16 cellular contexts compared by ENCODE assay signal in the genomic region with DNA sequence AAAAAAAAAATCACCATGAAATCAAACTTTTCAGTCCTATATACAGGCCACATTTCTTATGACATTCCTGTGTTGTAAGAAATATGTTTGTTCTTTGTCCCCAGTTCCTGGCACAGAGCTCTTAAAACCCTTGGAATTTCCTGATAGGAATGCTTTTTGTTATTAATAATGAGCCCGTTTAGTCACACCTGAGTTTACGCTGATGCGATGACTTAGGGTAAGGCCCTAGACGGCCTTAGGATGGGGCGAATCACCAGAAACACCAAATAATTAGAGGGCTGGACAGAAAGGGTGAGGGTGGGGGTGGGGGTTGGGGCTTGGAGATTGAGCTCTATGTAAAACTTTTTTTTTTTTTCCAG. TPM values are rescaled to one million over a fixed set of nuclear protein-coding genes. Genes with fewer than 3 reads are reported as not detected.
A peak's percentile ranks its signal among the peaks of the same experiment; 100 is the strongest.
DNase-seq lines count a peak whose midpoint lies in the region; ATAC-seq and TF ChIP-seq lines count a peak whose summit lies in the region.
"Had no signal": no experiment of that assay in that cellular context is flagged by ENCODE, and none has a peak within 500 bp of the region (broad histone marks: within the 10 kb centered on the region; RNA-seq: fewer than 3 reads in every experiment).

No MANE protein-coding gene starts in this region.

- no peak overlapping the region for H3K9ac ChIP-seq in MM.1S (ENCODE audit: low read length)

- H3F3A ChIP-seq in MM.1S (ENCODE audit: insufficient read depth, low read length) = no peaks in the 10 kb centered on the region

- TF ChIP-seq CTCF in Caco-2 (IDR thresholded peaks at IDR 0.05; ENCODE audit: insufficient read depth in 1 of 2, low read depth in 1 of 2, low read length in 1 of 2, severe bottlenecking in 1 of 2, unreplicated experiment in 1 of 2) = no peak
- TF ChIP-seq CTCF in fibroblast of pulmonary artery (IDR thresholded peaks at IDR 0.05; ENCODE audit: low read length, missing control alignments) = no peak
- TF ChIP-seq CTCF in gastrocnemius medialis (IDR thresholded peaks at IDR 0.05 in 4 of 5, conservative IDR thresholded peaks at IDR 0.05 in 1 of 5) = no peak
- TF ChIP-seq CTCF in MM.1S (IDR thresholded peaks at IDR 0.05; ENCODE audit: low read length) = no peak

- BruUV-seq in Caco-2 (replicated peaks; lab: Mats Ljungman, UMichigan) = no TSS peak

- H3K36me3 Mint-ChIP-seq in Caco-2 (ENCODE audit: insufficient read depth, unreplicated experiment) = peaks cover 5% of the 10 kb centered on the region
- H3K36me3 Mint-ChIP-seq in activated CD4-positive, alpha-beta memory T cell treated with anti-CD3 and anti-CD28 coated beads, Interleukin-2, amount 10 ng/mL, durations not matched to agents 7 days and 5 days (ENCODE audit: low read depth) = no peaks in the 10 kb centered on the region
- H3K36me3 Mint-ChIP-seq: activated naive CD8-positive, alpha-beta T cell treated with anti-CD3 and anti-CD28 coated beads, Interleukin-2, amount 10 ng/mL, durations not matched to agents 7 days and 5 days had no signal

- peak overlapping the region; percentile 70 for H3K27ac ChIP-seq in SJCRH30
- peak overlapping the region; percentile 58 to 95 (median 88) for H3K27ac ChIP-seq in gastrocnemius medialis
- no peak overlapping the region for H3K27ac ChIP-seq in MM.1S (ENCODE audit: low read length)

- H3K27me3 Mint-ChIP-seq in Caco-2 (ENCODE audit: insufficient read depth, unreplicated experiment) = no peaks in the 10 kb centered on the region
- H3K27me3 Mint-ChIP-seq in activated CD4-positive, alpha-beta memory T cell treated with anti-CD3 and anti-CD28 coated beads, Interleukin-2, amount 10 ng/mL, durations not matched to agents 7 days and 5 days = peaks cover 10% of the 10 kb centered on the region

- intact Hi-C loops in Caco-2 (cut with micrococcal nuclease; ENCODE audit: unreplicated experiment) = loop anchor here (1.0 kb wide), 1 partner anchor 41 kb away; no protein-coding TSS in a partner anchor
- intact Hi-C loops in gastrocnemius medialis (cut with DNase I; ENCODE audit: low total_unique reads) = no loop called here

- H3K9me3 ChIP-seq in Caco-2 (no peaks in the 10 kb centered on the region), SJCRH30 (replicated peaks) (no peaks in the 10 kb centered on the region), gastrocnemius medialis (no peaks in the 10 kb centered on the region), MM.1S (replicated peaks; ENCODE audit: insufficient read depth, low read length) (no peaks in the 10 kb centered on the region)
- H3K9me3 ChIP-seq: HAP-1 had no signal

- H3K27ac Mint-ChIP-seq in Caco-2 (ENCODE audit: unreplicated experiment) = peak overlapping the region; percentile 49
- no peak overlapping the region for H3K27ac Mint-ChIP-seq in activated CD4-positive, alpha-beta memory T cell treated with anti-CD3 and anti-CD28 coated beads, Interleukin-2, amount 10 ng/mL, durations not matched to agents 7 days and 5 days
- H3K27ac Mint-ChIP-seq: activated naive CD8-positive, alpha-beta T cell treated with anti-CD3 and anti-CD28 coated beads, Interleukin-2, amount 10 ng/mL, durations not matched to agents 7 days and 5 days had no signal

- H3K4me3 ChIP-seq in Caco-2 (ENCODE audit: low read depth, low read length) (no peak overlapping the region), SJCRH30 (no peak overlapping the region), fibroblast of pulmonary artery (replicated peaks; ENCODE audit: low read depth, low read length) (no peak overlapping the region), gastrocnemius medialis (no peak overlapping the region), MM.1S (ENCODE audit: low read length) (no peak overlapping the region)
- H3K4me3 ChIP-seq: HAP-1 had no signal

- no peak for TF ChIP-seq POLR2A in gastrocnemius medialis (IDR thresholded peaks at IDR 0.05)

- no peaks in the 10 kb centered on the region for H3K9me2 ChIP-seq in MM.1S (replicated peaks; ENCODE audit: insufficient read depth, low read length)

- H3K36me3 ChIP-seq in Caco-2 (ENCODE audit: control insufficient read depth, insufficient read depth, low read length) (no peaks in the 10 kb centered on the region), SJCRH30 (no peaks in the 10 kb centered on the region), gastrocnemius medialis (no peaks in the 10 kb centered on the region), MM.1S (replicated peaks; ENCODE audit: insufficient read depth, low read length) (no peaks in the 10 kb centered on the region)
- H3K36me3 ChIP-seq: HAP-1 had no signal

- H3K4me2 ChIP-seq in MM.1S (ENCODE audit: low read depth, low read length) = no peak overlapping the region

- in situ Hi-C loops in gastrocnemius medialis (cut with MboI; ENCODE audit: low sequenced_read_pairs in 4 of 4) = no loop called here

- CTCF ChIA-PET in Caco-2 (lab: Charles Lee) = interaction anchor here (0.7 to 2.3 kb wide), 8 partner anchors 18 to 60 kb away, joined by 3 to 15 read pairs (median 4); partner anchors contain the start of gene TSPAN15
- CTCF ChIA-PET in activated CD4-positive, alpha-beta memory T cell treated with anti-CD3 and anti-CD28 coated beads, Interleukin-2, amount 10 ng/mL, durations not matched to agents 7 days and 5 days (lab: Charles Lee) = interaction anchor here (0.8 to 1.5 kb wide), 3 partner anchors 16 to 37 kb away, joined by 3 to 5 read pairs (median 4); no protein-coding TSS in a partner anchor

- H2AFZ ChIP-seq in MM.1S (ENCODE audit: low read length) = no peak overlapping the region

- no peaks in the 10 kb centered on the region for H4K20me1 ChIP-seq in MM.1S (ENCODE audit: insufficient read depth, low read length)

- H3K9me3 Mint-ChIP-seq in Caco-2 (ENCODE audit: unreplicated experiment) = no peaks in the 10 kb centered on the region
- no peaks in the 10 kb centered on the region for H3K9me3 Mint-ChIP-seq in activated CD4-positive, alpha-beta memory T cell treated with anti-CD3 and anti-CD28 coated beads, Interleukin-2, amount 10 ng/mL, durations not matched to agents 7 days and 5 days
- H3K9me3 Mint-ChIP-seq: activated naive CD8-positive, alpha-beta T cell treated with anti-CD3 and anti-CD28 coated beads, Interleukin-2, amount 10 ng/mL, durations not matched to agents 7 days and 5 days; neural crest cell had no signal

- POLR2A ChIA-PET in Caco-2 (lab: Charles Lee) = interaction anchor here (1.2 to 1.7 kb wide), 2 partner anchors 18 to 22 kb away, joined by 3 to 10 read pairs; no protein-coding TSS in a partner anchor
- POLR2A ChIA-PET in activated CD4-positive, alpha-beta memory T cell treated with anti-CD3 and anti-CD28 coated beads, Interleukin-2, amount 10 ng/mL, durations not matched to agents 7 days and 5 days (lab: Charles Lee) = no interaction called here

- no peak overlapping the region for H3K4me3 Mint-ChIP-seq in Caco-2 (ENCODE audit: unreplicated experiment)
- H3K4me3 Mint-ChIP-seq in activated CD4-positive, alpha-beta memory T cell treated with anti-CD3 and anti-CD28 coated beads, Interleukin-2, amount 10 ng/mL, durations not matched to agents 7 days and 5 days = no peak overlapping the region
- H3K4me3 Mint-ChIP-seq: activated naive CD8-positive, alpha-beta T cell treated with anti-CD3 and anti-CD28 coated beads, Interleukin-2, amount 10 ng/mL, durations not matched to agents 7 days and 5 days; neural crest cell had no signal

- H3K27me3 ChIP-seq in Caco-2 (replicated peaks; ENCODE audit: control insufficient read depth, insufficient read depth, low read length) (no peaks in the 10 kb centered on the region), SJCRH30 (no peaks in the 10 kb centered on the region), gastrocnemius medialis (no peaks in the 10 kb centered on the region), MM.1S (replicated peaks; ENCODE audit: insufficient read depth, low read length) (no peaks in the 10 kb centered on the region)

- H3K79me2 ChIP-seq in MM.1S (ENCODE audit: low read length) = no peaks in the 10 kb centered on the region

- H3K4me1 ChIP-seq in Caco-2 (peaks cover 28% of the 10 kb centered on the region), SJCRH30 (peaks cover 51% of the 10 kb centered on the region), gastrocnemius medialis (peaks cover 65 to 85% of the 10 kb centered on the region in 2 donors), MM.1S (ENCODE audit: low read length) (no peaks in the 10 kb centered on the region)
- H3K4me1 ChIP-seq: HAP-1 had no signal

- ATAC-seq in gastrocnemius medialis = no peak
- ATAC-seq in HG02981 (IDR thresholded peaks at IDR 0.05; ENCODE audit: unreplicated experiment) = no peak
- no peak for ATAC-seq in GM21529 (IDR thresholded peaks at IDR 0.05; ENCODE audit: unreplicated experiment)

- peaks cover 9% of the 10 kb centered on the region for H3K4me1 Mint-ChIP-seq in Caco-2 (ENCODE audit: low read depth, unreplicated experiment)
- peaks cover 63% of the 10 kb centered on the region for H3K4me1 Mint-ChIP-seq in activated CD4-positive, alpha-beta memory T cell treated with anti-CD3 and anti-CD28 coated beads, Interleukin-2, amount 10 ng/mL, durations not matched to agents 7 days and 5 days

- DNase-seq in Caco-2 (peak in 1 of 2 experiments; percentile 35), SJCRH30 (peak; percentile 31 to 34), fibroblast of pulmonary artery (ENCODE audit: low read depth) (peak; percentile 11), gastrocnemius medialis (no peak), MM.1S (no peak)
- no peak for DNase-seq in activated CD4-positive, alpha-beta memory T cell treated with anti-CD3 and anti-CD28 coated beads, Interleukin-2, amount 10 ng/mL, durations not matched to agents 7 days and 5 days
- DNase-seq: activated CD4-positive, alpha-beta T cell treated with anti-CD3 and anti-CD28 coated beads, Interleukin-2, amount 50 U/mL, for 48 hours; activated naive CD8-positive, alpha-beta T cell treated with anti-CD3 and anti-CD28 coated beads, Interleukin-2, amount 10 ng/mL, durations not matched to agents 7 days and 5 days; activated T-cell treated with anti-CD3 and anti-CD28 coated beads, Interleukin-2, amount 50 U/mL, for 48 hours; caudate nucleus; NCI-H1694 treated with DMSO at 0.1 percent for 48 hours; right cardiac atrium had no signal

RNA-seq across cellular contexts. Expression of gene TSPAN15, which starts 17.5 kb away (rescaled TPM):
- total RNA-seq in Caco-2 (2022) (86.5 and 89.0 TPM in 2 replicates), gastrocnemius medialis (10 to 100 TPM in 2 of 4 donors, 1 to 10 TPM in 2; 7.9 to 21.0 (median 11.8) TPM)
- 12.2 and 13.5 TPM in 2 replicates for total RNA-seq in SJCRH30 (2014; rRNA removed; shearing (Covaris generic))
- 1 to 10 TPM; 9.0 to 9.1 TPM for total RNA-seq in activated CD4-positive, alpha-beta memory T cell treated with anti-CD3 and anti-CD28 coated beads, Interleukin-2, amount 10 ng/mL, durations not matched to agents 7 days and 5 days

RNA-seq across cellular contexts. Expression of gene TACR2, which starts 52.0 kb away (rescaled TPM):
- total RNA-seq in Caco-2 (2022) (0.57 and 0.60 TPM in 2 replicates), gastrocnemius medialis (under 1 TPM in 2 of 4 donors, not detected in 2; 0.36 to 0.49 TPM)
- 0.04 TPM in 1 of 2 replicates, not detected in the other for total RNA-seq in SJCRH30 (2014; rRNA removed; shearing (Covaris generic))
- total RNA-seq in activated CD4-positive, alpha-beta memory T cell treated with anti-CD3 and anti-CD28 coated beads, Interleukin-2, amount 10 ng/mL, durations not matched to agents 7 days and 5 days = not detected
- total RNA-seq: activated naive CD8-positive, alpha-beta T cell treated with anti-CD3 and anti-CD28 coated beads, Interleukin-2, amount 10 ng/mL, durations not matched to agents 7 days and 5 days; neural crest cell had no signal

Comparison
In these comparisons a context has a peak if more than half of its experiments do, and no peak if none do; other contexts are left out.
1. DNase-seq: peak in SJCRH30 (2 of 2) and fibroblast of pulmonary artery (single experiment); none in gastrocnemius medialis (0 of 2), activated CD4-positive, alpha-beta memory T cell treated with anti-CD3 and anti-CD28 coated beads, Interleukin-2, amount 10 ng/mL, durations not matched to agents 7 days and 5 days (single experiment) and MM.1S (single experiment).